In the genomic region with DNA sequence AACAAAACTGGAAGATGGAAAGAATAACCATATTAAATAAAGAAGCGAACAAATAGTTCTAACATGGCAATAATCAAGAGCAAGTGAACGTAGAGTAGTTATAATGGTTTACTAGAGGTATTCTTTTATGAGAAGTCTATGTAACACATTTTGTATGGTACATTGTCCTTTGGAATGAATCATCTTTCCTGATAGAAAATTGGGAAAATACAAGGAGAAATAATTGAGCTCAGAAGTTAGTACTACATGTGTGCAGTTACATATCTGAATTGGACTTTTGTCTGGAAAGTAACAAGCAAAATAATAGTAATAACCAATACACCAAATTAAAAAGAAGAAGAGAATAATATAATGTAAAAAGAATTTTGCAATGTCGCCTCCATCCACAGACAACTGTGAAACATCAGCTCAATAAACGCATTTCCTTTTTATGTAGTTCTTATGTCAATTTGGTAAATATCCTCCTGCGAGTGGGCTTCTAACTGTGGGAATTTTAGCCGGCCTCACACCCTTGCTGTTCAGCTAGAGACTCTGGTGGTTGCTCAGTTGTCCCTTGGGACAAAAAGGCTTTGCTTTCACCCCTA, we compare ENCODE assay signal across 8 cellular contexts. TPM values are rescaled to one million over a fixed set of nuclear protein-coding genes. Genes with fewer than 3 reads are reported as not detected.
A peak's percentile ranks its signal among the peaks of the same experiment; 100 is the strongest.
DNase-seq lines count a peak whose midpoint lies in the region; ATAC-seq lines count a peak whose summit lies in the region.

No MANE protein-coding gene starts in this region.

- 70 to 77% methylated on average over 6 of the region's 6 CpGs for WGBS in aorta, 2 donors

- H3K36me3 ChIP-seq in aorta (ENCODE audit: control insufficient read depth in 1 of 2, insufficient read depth in 2 of 2, low read length in 1 of 2), result no peaks in the 10 kb centered on the region

- no peaks in the 10 kb centered on the region for H3K27me3 Mint-ChIP-seq in stimulated activated naive CD8-positive, alpha-beta T cell treated with anti-CD3 and anti-CD28 coated beads, Interleukin-15, Interleukin-2, amounts not matched to agents 100 ng/mL and 50 ng/mL, for 24 hours
- no peaks in the 10 kb centered on the region for H3K27me3 Mint-ChIP-seq in activated naive CD8-positive, alpha-beta T cell treated with anti-CD3 and anti-CD28 coated beads, Interleukin-2, amount 50 U/mL, for 24 hours

- H3K27ac Mint-ChIP-seq in stimulated activated naive CD8-positive, alpha-beta T cell treated with anti-CD3 and anti-CD28 coated beads, Interleukin-15, Interleukin-2, amounts not matched to agents 100 ng/mL and 50 ng/mL, for 24 hours, result peak overlapping the region; percentile 68
- H3K27ac Mint-ChIP-seq in activated naive CD8-positive, alpha-beta T cell treated with anti-CD3 and anti-CD28 coated beads, Interleukin-2, amount 50 U/mL, for 24 hours, result no peak overlapping the region

- no peak for ATAC-seq in stimulated activated naive CD8-positive, alpha-beta T cell treated with anti-CD3 and anti-CD28 coated beads, Interleukin-15, Interleukin-2, amounts not matched to agents 100 U/mL and 50 U/mL, for 24 hours
- no peak for ATAC-seq in activated naive CD8-positive, alpha-beta T cell treated with anti-CD3 and anti-CD28 coated beads, Interleukin-2, amount 50 U/mL, for 24 hours
- no peak for ATAC-seq in aorta (ENCODE audit: low FRiP score)
- no peak for ATAC-seq in left lobe of liver
- ATAC-seq in activated CD4-positive, CD25-positive, alpha-beta regulatory T cell treated with anti-CD3 and anti-CD28 coated beads, Interleukin-2, amount 50 U/mL, for 24 hours, result no peak
- ATAC-seq in GM21786 (IDR thresholded peaks at IDR 0.05; ENCODE audit: unreplicated experiment), result no peak

- H3K4me1 Mint-ChIP-seq in stimulated activated naive CD8-positive, alpha-beta T cell treated with anti-CD3 and anti-CD28 coated beads, Interleukin-15, Interleukin-2, amounts not matched to agents 100 ng/mL and 50 ng/mL, for 24 hours (ENCODE audit: low read depth), result peaks cover 19% of the 10 kb centered on the region
- peaks cover 19% of the 10 kb centered on the region for H3K4me1 Mint-ChIP-seq in activated naive CD8-positive, alpha-beta T cell treated with anti-CD3 and anti-CD28 coated beads, Interleukin-2, amount 50 U/mL, for 24 hours

- H3K36me3 Mint-ChIP-seq in stimulated activated naive CD8-positive, alpha-beta T cell treated with anti-CD3 and anti-CD28 coated beads, Interleukin-15, Interleukin-2, amounts not matched to agents 100 ng/mL and 50 ng/mL, for 24 hours (ENCODE audit: low read depth), result peaks cover 14% of the 10 kb centered on the region
- H3K36me3 Mint-ChIP-seq in activated naive CD8-positive, alpha-beta T cell treated with anti-CD3 and anti-CD28 coated beads, Interleukin-2, amount 50 U/mL, for 24 hours (ENCODE audit: low read depth), result peaks cover 11% of the 10 kb centered on the region

- DNase-seq in stimulated activated naive CD8-positive, alpha-beta T cell treated with anti-CD3 and anti-CD28 coated beads, Interleukin-15, Interleukin-2, amounts not matched to agents 100 U/mL and 50 U/mL, for 24 hours, result no peak
- DNase-seq in activated naive CD8-positive, alpha-beta T cell treated with anti-CD3 and anti-CD28 coated beads, Interleukin-2, amount 50 U/mL, for 24 hours, result no peak
- DNase-seq in aorta (no peak), left lobe of liver (ENCODE audit: low spot score) (no peak)

- H3K27me3 ChIP-seq in mononuclear cell (ENCODE audit: insufficient read depth, low read length) (no peaks in the 10 kb centered on the region), aorta (ENCODE audit: control insufficient read depth in 1 of 2, insufficient read depth in 2 of 2, low read length in 1 of 2) (no peaks in the 10 kb centered on the region)

- peak overlapping the region; percentile 90 for H3K4me3 Mint-ChIP-seq in stimulated activated naive CD8-positive, alpha-beta T cell treated with anti-CD3 and anti-CD28 coated beads, Interleukin-15, Interleukin-2, amounts not matched to agents 100 ng/mL and 50 ng/mL, for 24 hours
- peak overlapping the region; percentile 91 for H3K4me3 Mint-ChIP-seq in activated naive CD8-positive, alpha-beta T cell treated with anti-CD3 and anti-CD28 coated beads, Interleukin-2, amount 50 U/mL, for 24 hours

- H3K4me3 ChIP-seq in mononuclear cell (ENCODE audit: low read length) (peak overlapping the region; percentile 95), aorta (ENCODE audit: low read length in 2 of 2) (peak overlapping the region; percentile 73 to 92)

- H3K4me1 ChIP-seq in mononuclear cell (ENCODE audit: insufficient read depth, low read length) (peaks cover 20% of the 10 kb centered on the region), aorta (ENCODE audit: control insufficient read depth in 1 of 2, insufficient read depth in 2 of 2, low read length in 2 of 2) (no peaks in the 10 kb centered on the region)

- peak overlapping the region in 1 of 2 donors; percentile 32 for H3K27ac ChIP-seq in aorta (ENCODE audit: low read depth in 1 of 2, low read length in 2 of 2)

- no peaks in the 10 kb centered on the region for H3K9me3 Mint-ChIP-seq in stimulated activated naive CD8-positive, alpha-beta T cell treated with anti-CD3 and anti-CD28 coated beads, Interleukin-15, Interleukin-2, amounts not matched to agents 100 ng/mL and 50 ng/mL, for 24 hours
- no peaks in the 10 kb centered on the region for H3K9me3 Mint-ChIP-seq in activated naive CD8-positive, alpha-beta T cell treated with anti-CD3 and anti-CD28 coated beads, Interleukin-2, amount 50 U/mL, for 24 hours

- H3K9me3 ChIP-seq in mononuclear cell (ENCODE audit: low read depth, low read length) (no peaks in the 10 kb centered on the region), aorta (ENCODE audit: control insufficient read depth, low read length) (no peaks in the 10 kb centered on the region)

- intact Hi-C loops in aorta (cut with DNase I), result loop anchor here (2.0 to 5.0 kb wide), 3 partner anchors 42 to 58 kb away; partner anchors contain the start of gene TUBA1B (in 2 of the 2)

RNA-seq across cellular contexts. Expression of gene TUBA1A, which starts 0.9 kb away (rescaled TPM):
- total RNA-seq in mononuclear cell (285 TPM), aorta (100 to 1,000 TPM; 148 to 253 TPM), left lobe of liver (4.8 TPM)
- 100 to 1,000 TPM; 102 to 172 TPM for polyA plus RNA-seq in aorta

RNA-seq across cellular contexts. Expression of gene TUBA1B, which starts 58.6 kb away (rescaled TPM):
- total RNA-seq in mononuclear cell, result 216 TPM
- 100 to 1,000 TPM; 403 to 813 TPM for total RNA-seq in aorta
- 100 to 1,000 TPM; 619 to 672 TPM for polyA plus RNA-seq in aorta
- total RNA-seq in left lobe of liver, result 144 TPM

Comparison
In these comparisons a context has a peak if more than half of its experiments do, and no peak if none do; other contexts are left out.
1. RNA of gene TUBA1A, which starts 0.9 kb away (total RNA-seq): 285 TPM in mononuclear cell (single experiment) and 148 to 253 TPM in aorta; 4.8 TPM in left lobe of liver (single experiment); every median in the first group is over 10 times any median in the second.